Comparison of ENCODE assay signal across 14 cellular contexts in genomic region chr2:85788603-85789002, GRCh38. TPM values are rescaled to one million over a fixed set of nuclear protein-coding genes. Genes with fewer than 3 reads are reported as not detected.
DNase-seq lines count a peak whose midpoint lies in the region; ATAC-seq and TF ChIP-seq lines count a peak whose summit lies in the region.
"Had no signal": no experiment of that assay in that cellular context is flagged by ENCODE, and none has a peak within 500 bp of the region (broad histone marks: within the 10 kb centered on the region; RNA-seq: fewer than 3 reads in every experiment).

No MANE protein-coding gene starts in this region.

- no peaks in the 10 kb centered on the region for H3K9me3 Mint-ChIP-seq in stimulated activated effector memory CD8-positive, alpha-beta T cell treated with anti-CD3 and anti-CD28 coated beads, Interleukin-12 subunit alpha, Interleukin-12 subunit beta, amount 100 ng/mL, for 72 hours
- H3K9me3 Mint-ChIP-seq: CD4-positive, alpha-beta memory T cell had no signal

- H3K4ac ChIP-seq in neuronal stem cell (ENCODE audit: low read length) = no peak overlapping the region

- DNase-seq in ascending aorta (ENCODE audit: low spot score in 2 of 2) = no peak
- no peak for DNase-seq in neuronal stem cell (ENCODE audit: low spot score)
- DNase-seq in stimulated activated effector memory CD8-positive, alpha-beta T cell treated with anti-CD3 and anti-CD28 coated beads, Interleukin-12 subunit alpha, Interleukin-12 subunit beta, amount 100 ng/mL, for 72 hours (ENCODE audit: low spot score in 2 of 2) = no peak
- DNase-seq in aorta = peak; percentile 33 to 42
- DNase-seq in HK-2 (ENCODE audit: unreplicated experiment) = no peak
- DNase-seq in mucosa of descending colon = no peak
- DNase-seq: BE2C; CD4-positive, alpha-beta memory T cell; DMS79 had no signal

- peak overlapping the region; percentile 61 for H4K91ac ChIP-seq in neuronal stem cell (ENCODE audit: low read depth, low read length, poor library complexity)

- no peaks in the 10 kb centered on the region for H3K79me1 ChIP-seq in neuronal stem cell (ENCODE audit: low read depth, low read length)

- H3K4me1 Mint-ChIP-seq in stimulated activated effector memory CD8-positive, alpha-beta T cell treated with anti-CD3 and anti-CD28 coated beads, Interleukin-12 subunit alpha, Interleukin-12 subunit beta, amount 100 ng/mL, for 72 hours = peaks cover 10% of the 10 kb centered on the region

- H2BK120ac ChIP-seq in neuronal stem cell (ENCODE audit: low read depth, low read length) = no peak overlapping the region

- H3K36me3 Mint-ChIP-seq in stimulated activated effector memory CD8-positive, alpha-beta T cell treated with anti-CD3 and anti-CD28 coated beads, Interleukin-12 subunit alpha, Interleukin-12 subunit beta, amount 100 ng/mL, for 72 hours = no peaks in the 10 kb centered on the region
- H3K36me3 Mint-ChIP-seq: CD4-positive, alpha-beta memory T cell had no signal

- H3K9me3 ChIP-seq in ascending aorta (no peaks in the 10 kb centered on the region), neuronal stem cell (replicated peaks in 1 of 2; ENCODE audit: control insufficient read depth in 2 of 2, insufficient read depth in 1 of 2, low read depth in 1 of 2, low read length in 2 of 2) (peaks cover 0 to 2% of the 10 kb centered on the region in 2 donors), aorta (ENCODE audit: control insufficient read depth, low read length) (no peaks in the 10 kb centered on the region), mucosa of descending colon (no peaks in the 10 kb centered on the region)
- H3K9me3 ChIP-seq: BE2C, HAP-1 had no signal

- TF ChIP-seq CTCF in ascending aorta (IDR thresholded peaks at IDR 0.05) (no peak), mucosa of descending colon (IDR thresholded peaks at IDR 0.05) (no peak)

- H3K4me1 ChIP-seq in ascending aorta (peaks cover 34 to 79% of the 10 kb centered on the region in 2 donors), neuronal stem cell (ENCODE audit: control insufficient read depth in 2 of 2, insufficient read depth in 1 of 2, low read depth in 1 of 2, low read length in 2 of 2) (peaks cover 2 to 13% of the 10 kb centered on the region in 2 donors), aorta (ENCODE audit: control insufficient read depth in 1 of 2, insufficient read depth in 2 of 2, low read length in 2 of 2) (peaks cover 0 to 3% of the 10 kb centered on the region in 2 donors), mucosa of descending colon (ENCODE audit: low read depth) (no peaks in the 10 kb centered on the region)
- H3K4me1 ChIP-seq: BE2C, HAP-1 had no signal

- H4K8ac ChIP-seq in neuronal stem cell (ENCODE audit: low read depth, low read length) = no peak overlapping the region

- H3K36me3 ChIP-seq in ascending aorta (peaks cover 25 to 53% of the 10 kb centered on the region in 2 donors), neuronal stem cell (replicated peaks in 1 of 2; ENCODE audit: control insufficient read depth in 2 of 2, insufficient read depth in 2 of 2, low read length in 2 of 2) (peaks cover 0 to 26% of the 10 kb centered on the region in 2 donors), aorta (ENCODE audit: control insufficient read depth in 1 of 2, insufficient read depth in 2 of 2, low read length in 1 of 2) (peaks cover 3 to 4% of the 10 kb centered on the region in 2 donors), mucosa of descending colon (ENCODE audit: low read depth) (no peaks in the 10 kb centered on the region)
- H3K36me3 ChIP-seq: BE2C, HAP-1 had no signal

- no peak for ATAC-seq in stimulated activated effector memory CD8-positive, alpha-beta T cell treated with anti-CD3 and anti-CD28 coated beads, Interleukin-12 subunit alpha, Interleukin-12 subunit beta, amount 100 ng/mL, for 72 hours
- no peak for ATAC-seq in aorta (ENCODE audit: low FRiP score)
- ATAC-seq in GM21786 (IDR thresholded peaks at IDR 0.05; ENCODE audit: unreplicated experiment) = no peak
- ATAC-seq in mucosa of descending colon = no peak
- ATAC-seq: GM12878, HepG2 had no signal

- H3K4me2 ChIP-seq in neuronal stem cell (ENCODE audit: insufficient read depth, low read length, poor library complexity, severe bottlenecking) = no peak overlapping the region

- H3K9ac ChIP-seq in neuronal stem cell (ENCODE audit: low read depth, low read length, poor library complexity) = no peak overlapping the region

- no peak overlapping the region for H2AFZ ChIP-seq in neuronal stem cell (ENCODE audit: low read length)

- H3K18ac ChIP-seq in neuronal stem cell (ENCODE audit: low read length) = peak overlapping the region; percentile 21

- no peak overlapping the region for H3K4me3 Mint-ChIP-seq in stimulated activated effector memory CD8-positive, alpha-beta T cell treated with anti-CD3 and anti-CD28 coated beads, Interleukin-12 subunit alpha, Interleukin-12 subunit beta, amount 100 ng/mL, for 72 hours
- H3K4me3 Mint-ChIP-seq: CD4-positive, alpha-beta memory T cell had no signal

- WGBS in neuronal stem cell (ENCODE audit: extremely low coverage in 2 of 2, insufficient read length in 2 of 2, insufficient replicate concordance in 1 of 2), 2 donors = no CpG with 5 or more reads among the region's 3 CpGs
- WGBS in aorta, 2 donors = 63 to 74% methylated on average over 3 of the region's 3 CpGs

- H2BK12ac ChIP-seq in neuronal stem cell (ENCODE audit: low read length) = no peak overlapping the region

- H3K27ac ChIP-seq in ascending aorta (peak overlapping the region; percentile 80 to 93), neuronal stem cell (replicated peaks; ENCODE audit: low read length) (no peak overlapping the region), aorta (ENCODE audit: low read depth in 1 of 2, low read length in 2 of 2) (no peak overlapping the region)
- H3K27ac ChIP-seq: C4-2B had no signal

- H3K14ac ChIP-seq in neuronal stem cell (ENCODE audit: low read length) = no peak overlapping the region

- H2BK15ac ChIP-seq in neuronal stem cell (ENCODE audit: low read length) = no peak overlapping the region

- no peak overlapping the region for H3K23ac ChIP-seq in neuronal stem cell (ENCODE audit: low read depth, low read length, poor library complexity)

- no peaks in the 10 kb centered on the region for H3K27me3 ChIP-seq in ascending aorta
- no peaks in the 10 kb centered on the region for H3K27me3 ChIP-seq in neuronal stem cell (ENCODE audit: control insufficient read depth in 3 of 3, insufficient read depth in 3 of 3, low read depth in 1 of 3, low read length in 3 of 3)
- H3K27me3 ChIP-seq in aorta (ENCODE audit: control insufficient read depth in 1 of 2, insufficient read depth in 2 of 2, low read length in 1 of 2) = no peaks in the 10 kb centered on the region
- H3K27me3 ChIP-seq: BE2C had no signal

- H3K27ac Mint-ChIP-seq in stimulated activated effector memory CD8-positive, alpha-beta T cell treated with anti-CD3 and anti-CD28 coated beads, Interleukin-12 subunit alpha, Interleukin-12 subunit beta, amount 100 ng/mL, for 72 hours = peak overlapping the region; percentile 40

- H3K4me3 ChIP-seq in ascending aorta (no peak overlapping the region), neuronal stem cell (ENCODE audit: low read length in 2 of 2) (no peak overlapping the region), aorta (ENCODE audit: low read length in 2 of 2) (no peak overlapping the region), mucosa of descending colon (no peak overlapping the region)
- H3K4me3 ChIP-seq: GM12878, HAP-1 had no signal

- intact Hi-C loops in ascending aorta (cut with DNase I) = no loop called here
- intact Hi-C loops in aorta (cut with DNase I) = no loop called here
- intact Hi-C loops in mucosa of descending colon (cut with DNase I, micrococcal nuclease) = no loop called here

- H2AK5ac ChIP-seq in neuronal stem cell (ENCODE audit: low read depth, low read length) = no peak overlapping the region

- no peak overlapping the region for H2BK5ac ChIP-seq in neuronal stem cell (ENCODE audit: low read length)

RNA-seq across cellular contexts. Expression of gene ATOH8, which starts 34.8 kb away (rescaled TPM):
- total RNA-seq in ascending aorta = 239 TPM
- polyA plus RNA-seq in neuronal stem cell (2013, experiment 1 of 2) = 1.8 TPM
- polyA plus RNA-seq in neuronal stem cell (2013, experiment 2 of 2) = 1.6 TPM
- total RNA-seq in aorta = 10 to 100 TPM; 56.7 to 68.5 TPM
- 10 to 100 TPM; 51.5 to 78.8 TPM for polyA plus RNA-seq in aorta
- total RNA-seq in mucosa of descending colon = 1 to 10 TPM; 1.9 to 8.7 (median 2.8) TPM
- total RNA-seq: CD4-positive, alpha-beta memory T cell; GM12878 had no signal
- polyA plus RNA-seq: CD4-positive, alpha-beta memory T cell had no signal

Comparison
In these comparisons a context has a peak if more than half of its experiments do, and no peak if none do; other contexts are left out.
1. DNase-seq: peak in aorta (2 of 2); none in ascending aorta (0 of 2), neuronal stem cell (single experiment), stimulated activated effector memory CD8-positive, alpha-beta T cell treated with anti-CD3 and anti-CD28 coated beads, Interleukin-12 subunit alpha, Interleukin-12 subunit beta, amount 100 ng/mL, for 72 hours (0 of 2), HK-2 (single experiment) and mucosa of descending colon (0 of 3).
2. H3K27ac ChIP-seq: peak in ascending aorta (2 of 2); none in neuronal stem cell (single experiment) and aorta (0 of 2).
3. RNA of gene ATOH8, which starts 34.8 kb away (total RNA-seq): 239 TPM in ascending aorta (single experiment) and 56.7 to 68.5 TPM in aorta; 1.9 to 8.7 TPM in mucosa of descending colon; every median in the first group is over 4 times any median in the second.